Comparison of ENCODE assay signal across 14 cellular contexts in genomic region chr3:15052335-15053242, GRCh38. TPM values are rescaled to one million over a fixed set of nuclear protein-coding genes. Genes with fewer than 3 reads are reported as not detected.
A peak's percentile ranks its signal among the peaks of the same experiment; 100 is the strongest.
DNase-seq lines count a peak whose midpoint lies in the region; ATAC-seq and TF ChIP-seq lines count a peak whose summit lies in the region.
"Had no signal": no experiment of that assay in that cellular context is flagged by ENCODE, and none has a peak within 500 bp of the region (broad histone marks: within the 10 kb centered on the region; RNA-seq: fewer than 3 reads in every experiment).

No MANE protein-coding gene starts in this region.

- TF ChIP-seq POLR2A in gastrocnemius medialis (IDR thresholded peaks at IDR 0.05) (no peak), esophagus squamous epithelium (IDR thresholded peaks at IDR 0.05) (no peak)

- CTCF ChIA-PET in CD8-positive, alpha-beta memory T cell (lab: Charles Lee) = interaction anchor here (1.3 to 2.8 kb wide), 2 partner anchors 12 to 20 kb away, joined by 3 to 11 read pairs; partner anchors contain the start of gene MRPS25
- CTCF ChIA-PET in HEK293 (lab: Yijun Ruan, JAX) = interaction anchor here (0.7 kb wide), 1 partner anchor 946 kb away, joined by 3 read pairs; no protein-coding TSS in a partner anchor

- peaks cover 0 to 5% of the 10 kb centered on the region in 2 donors for H3K27me3 Mint-ChIP-seq in CD8-positive, alpha-beta memory T cell
- no peaks in the 10 kb centered on the region for H3K27me3 Mint-ChIP-seq in activated naive CD8-positive, alpha-beta T cell treated with anti-CD3 and anti-CD28 coated beads, Interleukin-2, amount 50 U/mL, for 24 hours
- H3K27me3 Mint-ChIP-seq in neural crest cell (ENCODE audit: low read depth) = no peaks in the 10 kb centered on the region

- H3K4me3 ChIP-seq in CD8-positive, alpha-beta memory T cell (ENCODE audit: low read length) = no peak overlapping the region
- H3K4me3 ChIP-seq in HEK293 (ENCODE audit: low read depth, low read length) = no peak overlapping the region
- H3K4me3 ChIP-seq in gastrocnemius medialis = no peak overlapping the region
- no peak overlapping the region for H3K4me3 ChIP-seq in esophagus squamous epithelium
- H3K4me3 ChIP-seq: sigmoid colon, stomach had no signal

- H3K9me3 ChIP-seq in CD8-positive, alpha-beta memory T cell (ENCODE audit: low read length) = no peaks in the 10 kb centered on the region
- H3K9me3 ChIP-seq in HEK293 (ENCODE audit: control insufficient read depth, insufficient read depth, low read depth, low read length) (no peaks in the 10 kb centered on the region), gastrocnemius medialis (no peaks in the 10 kb centered on the region), esophagus squamous epithelium (no peaks in the 10 kb centered on the region)
- H3K9me3 ChIP-seq: sigmoid colon, stomach had no signal

- H3K27ac ChIP-seq in CD8-positive, alpha-beta memory T cell (ENCODE audit: low read depth, low read length) = peak overlapping the region; percentile 14
- no peak overlapping the region for H3K27ac ChIP-seq in HEK293 (ENCODE audit: extremely low read depth, low read depth, low read length)
- H3K27ac ChIP-seq in gastrocnemius medialis = no peak overlapping the region
- no peak overlapping the region for H3K27ac ChIP-seq in esophagus squamous epithelium
- H3K27ac ChIP-seq: sigmoid colon, stomach had no signal

- H3K4me3 Mint-ChIP-seq in CD8-positive, alpha-beta memory T cell = no peak overlapping the region
- H3K4me3 Mint-ChIP-seq in activated naive CD8-positive, alpha-beta T cell treated with anti-CD3 and anti-CD28 coated beads, Interleukin-2, amount 50 U/mL, for 24 hours = no peak overlapping the region
- no peak overlapping the region for H3K4me3 Mint-ChIP-seq in neural crest cell

- H3K36me3 ChIP-seq in CD8-positive, alpha-beta memory T cell (ENCODE audit: insufficient read depth, low read length) = peaks cover 19% of the 10 kb centered on the region
- peaks cover 18 to 84% of the 10 kb centered on the region in 2 experiments for H3K36me3 ChIP-seq in HEK293 (ENCODE audit: control insufficient read depth in 2 of 2, insufficient read depth in 1 of 2, low read length in 2 of 2)
- peaks cover 0 to 66% of the 10 kb centered on the region in 2 donors for H3K36me3 ChIP-seq in gastrocnemius medialis
- H3K36me3 ChIP-seq in esophagus squamous epithelium = peaks cover 8 to 100% (median 28%) of the 10 kb centered on the region in 3 donors

- no peak for TF ChIP-seq CTCF in HEK293 (tag by site-specific recombination; IDR thresholded peaks at IDR 0.05)
- no peak for TF ChIP-seq CTCF in neural crest cell (conservative IDR thresholded peaks at IDR 0.05)
- no peak for TF ChIP-seq CTCF in gastrocnemius medialis (IDR thresholded peaks at IDR 0.05 in 4 of 5, conservative IDR thresholded peaks at IDR 0.05 in 1 of 5)
- TF ChIP-seq CTCF in esophagus squamous epithelium (IDR thresholded peaks at IDR 0.05) = no peak

- H3K27me3 ChIP-seq in CD8-positive, alpha-beta memory T cell (ENCODE audit: insufficient read depth, low read length, poor library complexity, severe bottlenecking) = no peaks in the 10 kb centered on the region
- H3K27me3 ChIP-seq in gastrocnemius medialis (no peaks in the 10 kb centered on the region), esophagus squamous epithelium (no peaks in the 10 kb centered on the region)
- H3K27me3 ChIP-seq: sigmoid colon, stomach had no signal

- peak overlapping the region in 5 of 8 donors; percentile 29 to 68 (median 61) for H3K27ac Mint-ChIP-seq in CD8-positive, alpha-beta memory T cell
- H3K27ac Mint-ChIP-seq in activated naive CD8-positive, alpha-beta T cell treated with anti-CD3 and anti-CD28 coated beads, Interleukin-2, amount 50 U/mL, for 24 hours = peak overlapping the region; percentile 73
- H3K27ac Mint-ChIP-seq in neural crest cell (ENCODE audit: unreplicated experiment) = peak overlapping the region; percentile 81

- 91 to 100% methylated on average over 4 to 10 of the region's 14 CpGs for WGBS in esophagus squamous epithelium, 2 donors

- H3K9me3 Mint-ChIP-seq in CD8-positive, alpha-beta memory T cell = no peaks in the 10 kb centered on the region
- peaks cover 4% of the 10 kb centered on the region for H3K9me3 Mint-ChIP-seq in activated naive CD8-positive, alpha-beta T cell treated with anti-CD3 and anti-CD28 coated beads, Interleukin-2, amount 50 U/mL, for 24 hours
- H3K9me3 Mint-ChIP-seq in neural crest cell = peaks cover 2% of the 10 kb centered on the region

- in situ Hi-C loops in gastrocnemius medialis (cut with MboI; ENCODE audit: low sequenced_read_pairs in 4 of 4) = loop anchor here in 3 of 4 donors (25.0 kb wide), 3 partner anchors 115 to 915 kb away; partner anchors contain the start of genes CCDC174 (in 2 of the 3), NR2C2 (in 2 of the 3) and TMEM43 (in 1 of the 3)

- ATAC-seq in activated naive CD8-positive, alpha-beta T cell treated with anti-CD3 and anti-CD28 coated beads, Interleukin-2, amount 50 U/mL, for 24 hours = no peak
- ATAC-seq in gastrocnemius medialis = no peak

- intact Hi-C loops in gastrocnemius medialis (cut with DNase I; ENCODE audit: low total_unique reads) = no loop called here
- intact Hi-C loops in esophagus squamous epithelium (cut with DNase I) = no loop called here

- POLR2A ChIA-PET in CD8-positive, alpha-beta memory T cell (lab: Charles Lee) = no interaction called here
- POLR2A ChIA-PET in HEK293 (lab: Yijun Ruan, JAX) = no interaction called here

- no peak for DNase-seq in CD8-positive, alpha-beta memory T cell
- no peak for DNase-seq in activated naive CD8-positive, alpha-beta T cell treated with anti-CD3 and anti-CD28 coated beads, Interleukin-2, amount 50 U/mL, for 24 hours
- no peak for DNase-seq in neural crest cell (ENCODE audit: low read depth, low spot score)
- DNase-seq in gastrocnemius medialis = no peak
- no peak for DNase-seq in hepatic stellate cell (ENCODE audit: low spot score)
- DNase-seq in esophagus squamous epithelium (lab: John Stamatoyannopoulos, UW) = no peak
- no peak for DNase-seq in NCI-H69 (lab: John Stamatoyannopoulos, UW)
- DNase-seq: activated CD4-positive, alpha-beta T cell treated with anti-CD3 and anti-CD28 coated beads, Interleukin-2, amount 50 U/mL, for 48 hours; activated gamma-delta T cell treated with Interleukin-2 at 50 U/mL for 16 hours; caudate nucleus; H7; sigmoid colon had no signal

- H3K4me1 ChIP-seq in CD8-positive, alpha-beta memory T cell (ENCODE audit: insufficient read depth, low read length) = peaks cover 6% of the 10 kb centered on the region
- no peaks in the 10 kb centered on the region for H3K4me1 ChIP-seq in HEK293 (ENCODE audit: control insufficient read depth, insufficient read depth, low read length)
- no peaks in the 10 kb centered on the region for H3K4me1 ChIP-seq in gastrocnemius medialis
- H3K4me1 ChIP-seq in esophagus squamous epithelium = no peaks in the 10 kb centered on the region
- H3K4me1 ChIP-seq: sigmoid colon had no signal

- H3K36me3 Mint-ChIP-seq in CD8-positive, alpha-beta memory T cell = peaks cover 5 to 74% (median 11%) of the 10 kb centered on the region in 3 donors
- H3K36me3 Mint-ChIP-seq in activated naive CD8-positive, alpha-beta T cell treated with anti-CD3 and anti-CD28 coated beads, Interleukin-2, amount 50 U/mL, for 24 hours (ENCODE audit: low read depth) = peaks cover 66% of the 10 kb centered on the region
- peaks cover 20% of the 10 kb centered on the region for H3K36me3 Mint-ChIP-seq in neural crest cell (ENCODE audit: low read depth)

- H3K4me1 Mint-ChIP-seq in CD8-positive, alpha-beta memory T cell = peaks cover 28 to 50% (median 47%) of the 10 kb centered on the region in 3 donors
- peaks cover 57% of the 10 kb centered on the region for H3K4me1 Mint-ChIP-seq in activated naive CD8-positive, alpha-beta T cell treated with anti-CD3 and anti-CD28 coated beads, Interleukin-2, amount 50 U/mL, for 24 hours
- peaks cover 30% of the 10 kb centered on the region for H3K4me1 Mint-ChIP-seq in neural crest cell

TF ChIP-seq in HEK293, 187 proteins besides CTCF, POLR2A, EP300 and RAD21:
- TF ChIP-seq SCRT2 (tag by site-specific recombination; IDR thresholded peaks at IDR 0.05) (0 out of 2 replicates have a peak, but pooled peaks have one; percentile 46), ZNF585B (tag by site-specific recombination; IDR thresholded peaks at IDR 0.05) (no peak), ZBTB17 (tag by site-specific recombination; IDR thresholded peaks at IDR 0.05) (0 out of 2 replicates have a peak, but pooled peaks have one; percentile 13)

RNA-seq across cellular contexts. Expression of gene MRPS25, which starts 12.5 kb away (rescaled TPM):
- 10 to 100 TPM; 82.7 to 84.7 TPM for total RNA-seq in CD8-positive, alpha-beta memory T cell
- 20.2 TPM for polyA plus RNA-seq in CD8-positive, alpha-beta memory T cell
- 60.9 and 62.0 TPM in 2 replicates for total RNA-seq in neural crest cell
- total RNA-seq in gastrocnemius medialis = 10 to 100 TPM; 71.4 to 88.6 (median 73.9) TPM
- 10 to 100 TPM; 23.9 to 39.2 (median 29.5) TPM for total RNA-seq in esophagus squamous epithelium

RNA-seq across cellular contexts. Expression of gene RBSN, which starts 46.4 kb away (rescaled TPM):
- 10 to 100 TPM; 12.2 to 12.5 TPM for total RNA-seq in CD8-positive, alpha-beta memory T cell
- 19.0 TPM for polyA plus RNA-seq in CD8-positive, alpha-beta memory T cell
- total RNA-seq in neural crest cell (29.6 and 29.7 TPM in 2 replicates), gastrocnemius medialis (10 to 100 TPM; 26.8 to 42.6 (median 28.6) TPM), esophagus squamous epithelium (10 to 100 TPM; 16.0 to 25.0 (median 18.2) TPM)
